ENCODE assay signal across 27 cellular contexts in the genomic region with DNA sequence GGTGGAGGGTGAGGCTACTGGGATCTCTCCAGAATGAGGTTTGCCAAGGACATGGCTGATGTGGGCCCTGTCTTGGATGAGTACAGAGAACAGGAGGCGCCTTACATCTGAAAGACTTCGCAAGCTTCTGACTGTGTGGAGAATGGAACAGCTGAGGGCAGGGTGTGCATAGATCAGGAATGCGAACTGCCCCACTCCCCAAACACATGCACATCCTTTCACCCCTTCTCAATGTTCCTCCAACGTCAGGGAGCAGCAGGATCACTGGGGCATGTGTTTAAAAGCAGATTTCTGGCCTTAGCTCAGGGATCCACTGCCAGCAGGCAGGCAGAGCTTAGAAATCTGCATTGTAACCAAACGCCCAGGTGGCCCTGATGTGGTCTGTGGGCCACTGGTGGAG. TPM values are rescaled to one million over a fixed set of nuclear protein-coding genes. Genes with fewer than 3 reads are reported as not detected.
"Had no signal": no experiment of that assay in that cellular context is flagged by ENCODE, and none has a peak within 500 bp of the region (broad histone marks: within the 10 kb centered on the region; RNA-seq: fewer than 3 reads in every experiment).

No MANE protein-coding gene starts in this region.

- H3K4me3 ChIP-seq: body of pancreas, hepatocyte, left ventricle myocardium inferior, right lobe of liver, suprapubic skin, tibial nerve had no signal

- H3K27ac ChIP-seq: body of pancreas, foreskin keratinocyte, hepatocyte, left ventricle myocardium inferior, parathyroid adenoma, right lobe of liver, suprapubic skin, tibial nerve had no signal

- H3K27me3 ChIP-seq: body of pancreas, hepatocyte, right lobe of liver, tibial nerve had no signal

- H3K36me3 ChIP-seq: left ventricle myocardium inferior, right lobe of liver, suprapubic skin, tibial nerve had no signal

- H3K36me3 Mint-ChIP-seq: mesothelial cell of epicardium; natural killer cell treated with Interleukin-12 subunit alpha and Interleukin-12 subunit beta and Interleukin-15 and Interleukin-18, amount 100 ng/mL, for 72 hours; stimulated activated effector memory CD8-positive, alpha-beta T cell treated with anti-CD3 and anti-CD28 coated beads, Interleukin-12 subunit alpha, Interleukin-12 subunit beta, amount 100 ng/mL, for 72 hours; WTC11 had no signal

- ATAC-seq: activated CD4-positive, alpha-beta T cell treated with anti-CD3 and anti-CD28 coated beads for 36 hours; activated naive CD8-positive, alpha-beta T cell treated with anti-CD3 and anti-CD28 coated beads, Interleukin-2, amount 50 U/mL, for 24 hours; body of pancreas; foreskin keratinocyte; natural killer cell treated with Interleukin-12 subunit alpha and Interleukin-12 subunit beta and Interleukin-15 and Interleukin-18, amount 100 ng/mL, for 72 hours; right lobe of liver; stimulated activated effector memory CD8-positive, alpha-beta T cell treated with anti-CD3 and anti-CD28 coated beads, Interleukin-12 subunit alpha, Interleukin-12 subunit beta, amount 100 ng/mL, for 72 hours; stimulated activated naive CD8-positive, alpha-beta T cell treated with anti-CD3 and anti-CD28 coated beads, Interleukin-15, amount 100 ng/mL, for 72 hours; WTC11 had no signal

- H3K9me3 ChIP-seq: body of pancreas, right lobe of liver had no signal

- H3K27ac Mint-ChIP-seq: activated CD4-positive, alpha-beta memory T cell treated with anti-CD3 and anti-CD28 coated beads for 36 hours; activated CD4-positive, alpha-beta T cell treated with anti-CD3 and anti-CD28 coated beads for 36 hours; activated naive CD4-positive, alpha-beta T cell treated with anti-CD3 and anti-CD28 coated beads, Interleukin-2, amount 10 ng/mL, durations not matched to agents 7 days and 5 days; activated naive CD8-positive, alpha-beta T cell treated with anti-CD3 and anti-CD28 coated beads, Interleukin-2, amount 50 U/mL, for 24 hours; dendritic cell treated with granulocyte-macrophage colony-stimulating factor and Interleukin-4, amounts not matched to agents 40 ng/mL and 50 ng/mL, for 4 days; mesothelial cell of epicardium; natural killer cell treated with Interleukin-12 subunit alpha and Interleukin-12 subunit beta and Interleukin-15 and Interleukin-18, amount 100 ng/mL, for 72 hours; stimulated activated effector memory CD8-positive, alpha-beta T cell treated with anti-CD3 and anti-CD28 coated beads, Interleukin-12 subunit alpha, Interleukin-12 subunit beta, amount 100 ng/mL, for 72 hours; stimulated activated naive CD8-positive, alpha-beta T cell treated with anti-CD3 and anti-CD28 coated beads, Interleukin-15, amount 100 ng/mL, for 72 hours had no signal

- H3K27me3 Mint-ChIP-seq: activated CD4-positive, alpha-beta memory T cell treated with anti-CD3 and anti-CD28 coated beads for 36 hours; activated CD4-positive, alpha-beta T cell treated with anti-CD3 and anti-CD28 coated beads for 36 hours; stimulated activated naive CD8-positive, alpha-beta T cell treated with anti-CD3 and anti-CD28 coated beads, Interleukin-15, amount 100 ng/mL, for 72 hours had no signal

- H3K4me1 ChIP-seq: body of pancreas, foreskin keratinocyte, left ventricle myocardium inferior, parathyroid adenoma, right lobe of liver, suprapubic skin, tibial nerve had no signal

- DNase-seq: activated CD4-positive, alpha-beta memory T cell treated with anti-CD3 and anti-CD28 coated beads for 36 hours; activated CD4-positive, alpha-beta T cell treated with anti-CD3 and anti-CD28 coated beads for 36 hours; activated effector memory CD4-positive, alpha-beta T cell treated with anti-CD3 and anti-CD28 coated beads, Interleukin-2, amount 50 U/mL, for 16 hours; activated naive CD4-positive, alpha-beta T cell treated with anti-CD3 and anti-CD28 coated beads, Interleukin-2, amount 10 ng/mL, durations not matched to agents 7 days and 5 days; activated naive CD8-positive, alpha-beta T cell treated with anti-CD3 and anti-CD28 coated beads, Interleukin-2, amount 50 U/mL, for 24 hours; activated T-cell treated with anti-CD3 and anti-CD28 coated beads, Interleukin-2, amount 50 U/mL, for 48 hours; body of pancreas; effector CD4-positive, alpha-beta T cell; foreskin keratinocyte; glutamatergic neuron; left ventricle myocardium inferior; mammary epithelial cell; nucleus accumbens; right lobe of liver; small intestine; stimulated activated CD4-positive, alpha-beta T cell treated with anti-CD3 and anti-CD28 coated beads, Interleukin-2, amount 100 ng/mL, for 24 hours; stimulated activated naive CD8-positive, alpha-beta T cell treated with anti-CD3 and anti-CD28 coated beads, Interleukin-15, amount 100 ng/mL, for 72 hours; T-helper 1 cell had no signal

- H3K9me3 Mint-ChIP-seq: natural killer cell treated with Interleukin-12 subunit alpha and Interleukin-12 subunit beta and Interleukin-15 and Interleukin-18, amount 100 ng/mL, for 72 hours had no signal

- H3K4me3 Mint-ChIP-seq: activated CD4-positive, alpha-beta memory T cell treated with anti-CD3 and anti-CD28 coated beads for 36 hours; activated CD4-positive, alpha-beta T cell treated with anti-CD3 and anti-CD28 coated beads for 36 hours; activated naive CD4-positive, alpha-beta T cell treated with anti-CD3 and anti-CD28 coated beads, Interleukin-2, amount 10 ng/mL, durations not matched to agents 7 days and 5 days; activated naive CD8-positive, alpha-beta T cell treated with anti-CD3 and anti-CD28 coated beads, Interleukin-2, amount 50 U/mL, for 24 hours; dendritic cell treated with granulocyte-macrophage colony-stimulating factor and Interleukin-4, amounts not matched to agents 40 ng/mL and 50 ng/mL, for 4 days; mesothelial cell of epicardium; natural killer cell treated with Interleukin-12 subunit alpha and Interleukin-12 subunit beta and Interleukin-15 and Interleukin-18, amount 100 ng/mL, for 72 hours; stimulated activated effector memory CD8-positive, alpha-beta T cell treated with anti-CD3 and anti-CD28 coated beads, Interleukin-12 subunit alpha, Interleukin-12 subunit beta, amount 100 ng/mL, for 72 hours; stimulated activated naive CD8-positive, alpha-beta T cell treated with anti-CD3 and anti-CD28 coated beads, Interleukin-15, amount 100 ng/mL, for 72 hours; WTC11 had no signal

RNA-seq across cellular contexts. Expression of gene CACNA1I, which starts 36.5 kb away (rescaled TPM):
- polyA plus RNA-seq: foreskin keratinocyte had no signal
